Comparison of ENCODE assay signal across 8 cellular contexts in the genomic region with DNA sequence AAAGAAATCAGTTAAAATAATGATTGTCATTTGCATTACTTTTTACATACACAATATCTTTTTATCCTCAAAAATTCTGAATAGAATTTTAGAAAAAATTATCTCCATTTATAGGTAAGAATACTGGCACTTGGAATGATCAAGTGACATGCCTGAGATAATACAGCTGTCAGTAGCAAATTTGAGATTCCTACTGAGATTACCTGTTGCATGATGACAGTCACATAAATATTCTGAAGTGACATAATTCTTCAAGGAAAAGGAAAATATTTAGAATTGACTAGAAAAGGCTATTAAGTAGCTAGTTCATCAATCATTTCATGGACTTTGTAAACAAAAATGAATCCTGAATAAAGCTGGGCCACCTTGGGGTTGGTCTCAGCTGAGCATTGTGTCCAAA.
"Had no signal": no experiment of that assay in that cellular context is flagged by ENCODE, and none has a peak within 500 bp of the region (broad histone marks: within the 10 kb centered on the region; RNA-seq: fewer than 3 reads in every experiment).

No MANE protein-coding gene starts in this region.

- DNase-seq: GM23248, GOT3, H7, H9, HCEC 1CT, HFFc6 had no signal

- H3K27ac ChIP-seq: GM23248 had no signal

- H3K4me1 ChIP-seq: HAP-1 had no signal

- H3K36me3 ChIP-seq: HAP-1 had no signal

- H3K4me2 ChIP-seq: GM23338 had no signal

- H2AFZ ChIP-seq: GM23248, GM23338 had no signal

- H3K9ac ChIP-seq: GM23248 had no signal

- H3K4me3 ChIP-seq: GM23248, GM23338, HAP-1 had no signal
